Comparison of ENCODE assay signal across 27 cellular contexts in the genomic region with DNA sequence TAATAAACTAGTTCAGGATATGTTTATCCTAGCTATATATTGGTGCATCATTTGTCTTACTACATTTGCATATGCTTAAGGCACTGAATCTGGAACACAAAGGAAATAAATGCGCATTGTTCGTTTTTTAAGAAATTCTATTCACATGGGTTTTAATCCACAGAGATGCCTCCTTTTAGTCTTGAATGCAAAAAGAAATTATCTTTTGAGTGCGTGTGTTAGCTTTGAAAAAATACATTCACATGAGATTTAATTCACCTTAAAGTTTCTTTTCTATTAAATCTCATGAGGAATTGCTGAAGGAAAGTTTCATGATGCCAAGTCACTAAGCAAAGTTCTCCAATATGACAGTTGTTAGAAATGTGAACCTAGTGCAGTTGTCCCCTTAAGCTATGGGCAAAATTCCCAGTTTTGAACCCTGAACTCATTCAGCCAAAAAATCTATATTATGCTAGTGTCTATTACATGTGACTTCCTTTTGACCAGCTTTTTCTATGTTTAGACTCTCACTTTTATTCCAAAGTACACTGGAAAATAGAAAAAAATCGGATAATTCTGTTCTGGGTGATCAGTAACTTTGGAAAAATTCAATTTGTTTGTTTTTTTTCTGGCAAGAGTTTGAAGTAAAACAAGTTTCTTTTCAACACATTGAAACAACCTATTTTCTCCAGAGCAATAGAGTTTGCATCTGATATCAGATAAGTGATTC.
"Had no signal": no experiment of that assay in that cellular context is flagged by ENCODE, and none has a peak within 500 bp of the region (broad histone marks: within the 10 kb centered on the region; RNA-seq: fewer than 3 reads in every experiment).

No MANE protein-coding gene starts in this region.

- FAIRE-seq: bronchial epithelial cell, endometrium, endothelial cell of umbilical vein, frontal cortex had no signal

- H3K36me3 ChIP-seq: ascending aorta, brain microvascular endothelial cell, colonic mucosa, esophagus squamous epithelium had no signal

- H3K27ac ChIP-seq: ascending aorta, brain microvascular endothelial cell, colonic mucosa, epithelial cell of prostate, esophagus squamous epithelium had no signal

- DNase-seq: activated CD4-positive, alpha-beta memory T cell treated with anti-CD3 and anti-CD28 coated beads for 36 hours; activated CD4-positive, alpha-beta T cell treated with anti-CD3 and anti-CD28 coated beads for 36 hours; activated CD4-positive, alpha-beta T cell treated with anti-CD3 and anti-CD28 coated beads, Interleukin-2, amount 10 ng/mL, durations not matched to agents 24 days and 14 days; activated CD4-positive, CD25-positive, alpha-beta regulatory T cell; activated CD4-positive, CD25-positive, alpha-beta regulatory T cell treated with anti-CD3 and anti-CD28 coated beads, Interleukin-2, amount 50 U/mL, for 72 hours; activated CD8-positive, alpha-beta memory T cell treated with anti-CD3 and anti-CD28 coated beads, Interleukin-2, amount 10 ng/mL, durations not matched to agents 7 days and 5 days; activated CD8-positive, alpha-beta memory T cell treated with anti-CD3 and anti-CD28 coated beads, Interleukin-2, amount 50 U/mL, for 4 hours; activated CD8-positive, alpha-beta T cell treated with anti-CD3 and anti-CD28 coated beads, Interleukin-2, amount 10 ng/mL, durations not matched to agents 7 days and 5 days; activated gamma-delta T cell; activated naive CD4-positive, alpha-beta T cell; activated naive CD4-positive, alpha-beta T cell treated with anti-CD3 and anti-CD28 coated beads, Interleukin-2, amount 10 ng/mL, durations not matched to agents 7 days and 5 days; activated naive CD8-positive, alpha-beta T cell treated with anti-CD3 and anti-CD28 coated beads, Interleukin-2, amount 10 ng/mL, durations not matched to agents 7 days and 5 days; activated T-cell treated with anti-CD3 and anti-CD28 coated beads, Interleukin-2, amount 50 U/mL, for 24 hours; activated T-cell treated with anti-CD3 and anti-CD28 coated beads, Interleukin-2, amount 50 U/mL, for 72 hours; brain microvascular endothelial cell; colonic mucosa; effector CD8-positive, alpha-beta T cell; esophagus squamous epithelium; head of caudate nucleus; T-helper 1 cell; T-helper 17 cell had no signal

- H3K9me3 ChIP-seq: ascending aorta, colonic mucosa, esophagus squamous epithelium had no signal

- H3K4me1 ChIP-seq: ascending aorta, colonic mucosa, esophagus squamous epithelium had no signal

- H3K27me3 ChIP-seq: ascending aorta, brain microvascular endothelial cell, colonic mucosa, esophagus squamous epithelium had no signal

- H3K4me3 ChIP-seq: ascending aorta, colonic mucosa, esophagus squamous epithelium had no signal
